ENCODE assay signal across 1 cellular context in genomic region chr14:20697273-20698017, GRCh38.
TF ChIP-seq lines count a peak whose summit lies in the region.

No MANE protein-coding gene starts in this region.

TF ChIP-seq in H1, 55 proteins besides CTCF, POLR2A, EP300 and RAD21:
- TF ChIP-seq YY1 (IDR thresholded peaks at IDR 0.05; ENCODE audit: low read depth, low read length) (peak; percentile 71), SP4 (IDR thresholded peaks at IDR 0.05; ENCODE audit: low read length) (no peak)
